In genomic region chr1:33363470-33363861, GRCh38 we compare ENCODE assay signal across 11 cellular contexts. TPM values are rescaled to one million over a fixed set of nuclear protein-coding genes. Genes with fewer than 3 reads are reported as not detected.
DNase-seq lines count a peak whose midpoint lies in the region; ATAC-seq and TF ChIP-seq lines count a peak whose summit lies in the region.
"Had no signal": no experiment of that assay in that cellular context is flagged by ENCODE, and none has a peak within 500 bp of the region (broad histone marks: within the 10 kb centered on the region; RNA-seq: fewer than 3 reads in every experiment).

No MANE protein-coding gene starts in this region.

- DNase-seq in C1 segment of cervical spinal cord (lab: John Stamatoyannopoulos, UW) = peak in 12 of 14 donors; percentile 30 to 85 (median 63)
- no peak for DNase-seq in RWPE1 (ENCODE audit: low spot score)
- DNase-seq in psoas muscle = no peak
- DNase-seq in NCI-H2196 treated with DMSO at 0.1 percent for 48 hours (lab: John Stamatoyannopoulos, UW; ENCODE audit: unreplicated experiment) = no peak
- DNase-seq in NCI-H2107 treated with DMSO at 0.1 percent for 48 hours (lab: John Stamatoyannopoulos, UW; ENCODE audit: unreplicated experiment) = no peak
- DNase-seq in activated T-cell treated with anti-CD3 and anti-CD28 coated beads for 4 hours = no peak

- CTCF ChIA-PET in RWPE1 (lab: Yijun Ruan, JAX) = interaction anchor here (0.6 to 1.0 kb wide), 2 partner anchors 93 to 271 kb away, joined by 3 read pairs; no protein-coding TSS in a partner anchor

- WGBS in psoas muscle, 3 donors = 47 to 65% (median 56%) methylated on average over 5 of the region's 5 CpGs

- H3K36me3 ChIP-seq in iPS-15b (ENCODE audit: control insufficient read depth, insufficient read depth, low read length) (no peaks in the 10 kb centered on the region), psoas muscle (ENCODE audit: insufficient read depth in 1 of 2, low read depth in 1 of 2) (peaks cover 0 to 12% of the 10 kb centered on the region in 2 donors)

- H3K27me3 ChIP-seq in iPS-15b (ENCODE audit: control insufficient read depth, insufficient read depth, low read length) = peaks cover 24% of the 10 kb centered on the region
- no peaks in the 10 kb centered on the region for H3K27me3 ChIP-seq in psoas muscle (ENCODE audit: insufficient read depth in 3 of 3, low read length in 2 of 3)

- intact Hi-C loops in psoas muscle (cut with DNase I) = loop anchor here in 1 of 2 donors (10.0 kb wide), 1 partner anchor 239 kb away; no protein-coding TSS in a partner anchor

- H3K27ac ChIP-seq in RWPE1 (peak overlapping the region; percentile 28), psoas muscle (peak overlapping the region; percentile 46)

- H3K4me1 ChIP-seq in iPS-15b (ENCODE audit: control insufficient read depth, insufficient read depth, low read length) (peaks cover 36% of the 10 kb centered on the region), psoas muscle (peaks cover 54% of the 10 kb centered on the region)

- H3K4me3 ChIP-seq in iPS-15b (ENCODE audit: low read depth, low read length) (peak overlapping the region; percentile 24), psoas muscle (no peak overlapping the region)

- TF ChIP-seq CTCF in RWPE1 (conservative IDR thresholded peaks at IDR 0.05; ENCODE audit: low read depth) (no peak), psoas muscle (IDR thresholded peaks at IDR 0.05) (no peak)

- H3K9me3 ChIP-seq in iPS-15b (ENCODE audit: control insufficient read depth, insufficient read depth, low read length) = no peaks in the 10 kb centered on the region
- H3K9me3 ChIP-seq in psoas muscle = no peaks in the 10 kb centered on the region
- H3K9me3 ChIP-seq: Caco-2 had no signal

- ATAC-seq in psoas muscle = no peak
- no peak for ATAC-seq in GM21381 (IDR thresholded peaks at IDR 0.05; ENCODE audit: unreplicated experiment)

- POLR2A ChIA-PET in RWPE1 (lab: Yijun Ruan, JAX; ENCODE audit: low non-redundant PET) = no interaction called here

- H3K9ac ChIP-seq in iPS-15b (ENCODE audit: low read depth, low read length) = no peak overlapping the region

RNA-seq across cellular contexts. Expression of gene A3GALT2, which starts 42.6 kb away (rescaled TPM):
- total RNA-seq in psoas muscle = not detected
- polyA plus RNA-seq in psoas muscle = not detected
- total RNA-seq: Caco-2, LHCN-M2, osteoblast had no signal

Comparison
In these comparisons a context has a peak if more than half of its experiments do, and no peak if none do; other contexts are left out.
1. DNase-seq: peak in C1 segment of cervical spinal cord (12 of 14); none in RWPE1 (single experiment), psoas muscle (0 of 2), NCI-H2196 treated with DMSO at 0.1 percent for 48 hours (single experiment), NCI-H2107 treated with DMSO at 0.1 percent for 48 hours (single experiment) and activated T-cell treated with anti-CD3 and anti-CD28 coated beads for 4 hours (single experiment).